22 cellular contexts compared by ENCODE assay signal in genomic region chr1:87178451-87178850, GRCh38.
"Had no signal": no experiment of that assay in that cellular context is flagged by ENCODE, and none has a peak within 500 bp of the region (broad histone marks: within the 10 kb centered on the region; RNA-seq: fewer than 3 reads in every experiment).

No MANE protein-coding gene starts in this region.

- H3K4me3 ChIP-seq: MG63, SJSA1, SK-N-MC had no signal

- H3K9me3 ChIP-seq: MG63, SJSA1 had no signal

- H3K27ac ChIP-seq: SJSA1, SK-N-MC had no signal

- H3K27me3 ChIP-seq: MG63, SJSA1 had no signal

- ATAC-seq: HepG2 had no signal

- H3K36me3 ChIP-seq: MG63, SJSA1 had no signal

- H3K4me1 ChIP-seq: SJSA1 had no signal

- DNase-seq: IMR-90, Karpas-422, KG1, MG63, NCI-H1092, NCI-H1105 treated with DMSO at 0.1 percent for 48 hours, NCI-H1417 treated with DMSO at 0.1 percent for 48 hours, NCI-H146, NCI-H1694 treated with DMSO at 0.1 percent for 48 hours, NCI-H1930, NCI-H2081, NCI-H2107, NCI-H2227 treated with DMSO at 0.1 percent for 48 hours, NCI-H524, NCI-H526 treated with DMSO at 0.1 percent for 48 hours, NCI-H748 treated with DMSO at 0.1 percent for 48 hours, Right ventricle myocardium superior, RPMI8226, SIG-M5 had no signal
